Comparison of ENCODE assay signal across 16 cellular contexts in genomic region chr5:78251663-78252284, GRCh38. TPM values are rescaled to one million over a fixed set of nuclear protein-coding genes. Genes with fewer than 3 reads are reported as not detected.
DNase-seq lines count a peak whose midpoint lies in the region; ATAC-seq and TF ChIP-seq lines count a peak whose summit lies in the region.
"Had no signal": no experiment of that assay in that cellular context is flagged by ENCODE, and none has a peak within 500 bp of the region (broad histone marks: within the 10 kb centered on the region; RNA-seq: fewer than 3 reads in every experiment).

No MANE protein-coding gene starts in this region.

- no peaks in the 10 kb centered on the region; the same call in 1 of the 2 replicates for H3K9me2 ChIP-seq in GM23338 (ENCODE audit: insufficient read depth)

- H3K79me2 ChIP-seq in GM23338 (replicated peaks; ENCODE audit: insufficient read depth), result peaks cover 8% of the 10 kb centered on the region

- no peaks in the 10 kb centered on the region for H3K4me1 Mint-ChIP-seq in GM23338
- no peaks in the 10 kb centered on the region for H3K4me1 Mint-ChIP-seq in WTC11
- H3K4me1 Mint-ChIP-seq in endodermal cell, result peaks cover 9% of the 10 kb centered on the region
- H3K4me1 Mint-ChIP-seq in CD8-positive, alpha-beta T cell (ENCODE audit: low read depth), result peaks cover 28% of the 10 kb centered on the region

- no peak overlapping the region for H3K9ac ChIP-seq in endodermal cell (ENCODE audit: extremely low read depth, low read length, poor library complexity, severe bottlenecking)

- no peak overlapping the region for H3K27ac ChIP-seq in GM23338 (ENCODE audit: low read depth)
- H3K27ac ChIP-seq in endodermal cell (ENCODE audit: low read depth, low read length), result no peak overlapping the region
- H3K27ac ChIP-seq in upper lobe of right lung, result no peak overlapping the region
- no peak overlapping the region for H3K27ac ChIP-seq in CD8-positive, alpha-beta T cell (ENCODE audit: low read depth, low read length)

- POLR2A ChIA-PET in WTC11 (lab: Charles Lee), result no interaction called here
- POLR2A ChIA-PET in CD8-positive, alpha-beta T cell (lab: Charles Lee), result no interaction called here

- CTCF ChIA-PET in WTC11 (lab: Charles Lee), result no interaction called here
- CTCF ChIA-PET in CD8-positive, alpha-beta T cell (lab: Charles Lee), result no interaction called here

- H3F3A ChIP-seq in GM23338 (replicated peaks; ENCODE audit: low read depth), result no peaks in the 10 kb centered on the region

- WGBS in endodermal cell (ENCODE audit: insufficient coverage in 1 of 2, insufficient read length in 1 of 2), 2 experiments, result 84 to 85% methylated on average over 4 to 7 of the region's 7 CpGs

- no peak overlapping the region for H2AFZ ChIP-seq in GM23338

- no peaks in the 10 kb centered on the region for H3K27me3 ChIP-seq in GM23338 (ENCODE audit: insufficient read depth)
- no peaks in the 10 kb centered on the region for H3K27me3 ChIP-seq in endodermal cell (ENCODE audit: control insufficient read depth, insufficient read depth, low read length, poor library complexity, severe bottlenecking)
- H3K27me3 ChIP-seq in upper lobe of right lung, result no peaks in the 10 kb centered on the region
- H3K27me3 ChIP-seq in CD8-positive, alpha-beta T cell (ENCODE audit: insufficient read depth, low read length), result no peaks in the 10 kb centered on the region
- H3K27me3 ChIP-seq: BE2C had no signal

- H3K4me3 ChIP-seq in GM23338 (no peak overlapping the region), endodermal cell (ENCODE audit: low read length) (no peak overlapping the region), upper lobe of right lung (no peak overlapping the region)
- no peak overlapping the region for H3K4me3 ChIP-seq in CD8-positive, alpha-beta T cell (ENCODE audit: low read depth, low read length)

- H3K36me3 Mint-ChIP-seq in GM23338 (ENCODE audit: low read depth), result peaks cover 10% of the 10 kb centered on the region
- H3K36me3 Mint-ChIP-seq in WTC11, result peaks cover 9% of the 10 kb centered on the region
- peaks cover 29% of the 10 kb centered on the region for H3K36me3 Mint-ChIP-seq in endodermal cell (ENCODE audit: low read depth)
- peaks cover 45% of the 10 kb centered on the region for H3K36me3 Mint-ChIP-seq in CD8-positive, alpha-beta T cell

- H4K20me1 ChIP-seq in GM23338 (replicated peaks; ENCODE audit: insufficient read depth), result peaks cover 4% of the 10 kb centered on the region

- intact Hi-C loops in upper lobe of right lung (cut with DNase I) (no loop called here), sciatic nerve (cut with DNase I) (no loop called here)
- intact Hi-C loops in CD8-positive, alpha-beta T cell (cut with DNase I, micrococcal nuclease), result no loop called here

- H3K27ac Mint-ChIP-seq in GM23338 (peak overlapping the region; percentile 48), WTC11 (no peak overlapping the region), endodermal cell (peak overlapping the region; percentile 61)
- H3K27ac Mint-ChIP-seq in CD8-positive, alpha-beta T cell, result no peak overlapping the region
- H3K27ac Mint-ChIP-seq: CD4-positive, CD25-positive, alpha-beta regulatory T cell; IgD-negative memory B cell had no signal

- no peak; the same call in 1 of the 3 replicates for ATAC-seq in GM23338
- ATAC-seq in WTC11, result no peak; the same call in 1 of the 2 replicates
- peak; percentile 59 for ATAC-seq in upper lobe of right lung
- ATAC-seq in sciatic nerve, result no peak
- ATAC-seq in CD8-positive, alpha-beta T cell, result no peak
- ATAC-seq: HCT116 had no signal

- H3K9me3 ChIP-seq in endodermal cell (ENCODE audit: control insufficient read depth, low read length) (peaks cover 13% of the 10 kb centered on the region), upper lobe of right lung (no peaks in the 10 kb centered on the region)
- no peaks in the 10 kb centered on the region for H3K9me3 ChIP-seq in CD8-positive, alpha-beta T cell (ENCODE audit: low read length)
- H3K9me3 ChIP-seq: BE2C had no signal

- H3K9me3 Mint-ChIP-seq in GM23338 (no peaks in the 10 kb centered on the region), WTC11 (peaks cover 6% of the 10 kb centered on the region; the same call in 1 of the 2 replicates), endodermal cell (no peaks in the 10 kb centered on the region)
- peaks cover 6% of the 10 kb centered on the region for H3K9me3 Mint-ChIP-seq in CD8-positive, alpha-beta T cell

- TF ChIP-seq CTCF in GM23338 (conservative IDR thresholded peaks at IDR 0.05; ENCODE audit: low read depth in 2 of 2) (no peak), WTC11 (IDR thresholded peaks at IDR 0.05) (no peak), endodermal cell (conservative IDR thresholded peaks at IDR 0.05) (peak; percentile 29), upper lobe of right lung (IDR thresholded peaks at IDR 0.05) (no peak)
- TF ChIP-seq CTCF in CD8-positive, alpha-beta T cell (IDR thresholded peaks at IDR 0.05), result no peak

- H3K27me3 Mint-ChIP-seq in GM23338 (ENCODE audit: insufficient read depth, low read depth, poor library complexity) (peaks cover 3% of the 10 kb centered on the region), WTC11 (ENCODE audit: low read depth) (no peaks in the 10 kb centered on the region), endodermal cell (ENCODE audit: insufficient read depth) (no peaks in the 10 kb centered on the region)
- no peaks in the 10 kb centered on the region for H3K27me3 Mint-ChIP-seq in CD8-positive, alpha-beta T cell (ENCODE audit: low read depth)
- H3K27me3 Mint-ChIP-seq: CD4-positive, CD25-positive, alpha-beta regulatory T cell; IgD-negative memory B cell had no signal

- no peak overlapping the region for H3K4me3 Mint-ChIP-seq in GM23338
- no peak overlapping the region for H3K4me3 Mint-ChIP-seq in WTC11
- no peak overlapping the region for H3K4me3 Mint-ChIP-seq in endodermal cell
- no peak overlapping the region for H3K4me3 Mint-ChIP-seq in CD8-positive, alpha-beta T cell
- H3K4me3 Mint-ChIP-seq: CD4-positive, CD25-positive, alpha-beta regulatory T cell; IgD-negative memory B cell had no signal

- H3K36me3 ChIP-seq in GM23338 (ENCODE audit: insufficient read depth) (no peaks in the 10 kb centered on the region), endodermal cell (ENCODE audit: control insufficient read depth, insufficient read depth, low read length) (peaks cover 21% of the 10 kb centered on the region), upper lobe of right lung (no peaks in the 10 kb centered on the region)
- no peaks in the 10 kb centered on the region for H3K36me3 ChIP-seq in CD8-positive, alpha-beta T cell (ENCODE audit: insufficient read depth, low read length)

- H3K4me1 ChIP-seq in GM23338 (ENCODE audit: insufficient read depth) (no peaks in the 10 kb centered on the region), endodermal cell (ENCODE audit: control insufficient read depth, insufficient read depth, low read length) (no peaks in the 10 kb centered on the region), upper lobe of right lung (no peaks in the 10 kb centered on the region)
- no peaks in the 10 kb centered on the region for H3K4me1 ChIP-seq in CD8-positive, alpha-beta T cell (ENCODE audit: insufficient read depth, low read length)
- H3K4me1 ChIP-seq: BE2C had no signal

- no peak overlapping the region for H3K4me2 ChIP-seq in GM23338

- DNase-seq in GM23338 (ENCODE audit: low spot score) (no peak), WTC11 (ENCODE audit: low spot score) (no peak), endodermal cell (peak; percentile 50), upper lobe of right lung (no peak), sciatic nerve (ENCODE audit: low spot score) (no peak)
- DNase-seq in stimulated activated CD4-positive, alpha-beta T cell treated with anti-CD3 and anti-CD28 coated beads, Interleukin-2, amount 100 ng/mL, for 24 hours, result no peak
- DNase-seq in CD8-positive, alpha-beta T cell, result no peak
- DNase-seq: BE2C; C1 segment of cervical spinal cord; Caco-2; CD4-positive, CD25-positive, alpha-beta regulatory T cell; GDM1; GOT3; H7 had no signal

TF ChIP-seq in GM23338, 12 proteins besides CTCF, POLR2A, EP300 and RAD21 (continues in another document):
- no peak for TF ChIP-seq STAT1 (IDR thresholded peaks at IDR 0.05; ENCODE audit: unreplicated experiment)
- TF ChIP-seq ETS1 (IDR thresholded peaks at IDR 0.05), result no peak
- TF ChIP-seq ZNF331 (CRISPR knock-in tag; IDR thresholded peaks at IDR 0.05; ENCODE audit: low read depth), result no peak
- no peak for TF ChIP-seq EZH2 (IDR thresholded peaks at IDR 0.05; ENCODE audit: low read depth, unreplicated experiment)

TF ChIP-seq in WTC11, 78 proteins besides CTCF, POLR2A, EP300 and RAD21:
- TF ChIP-seq ELF4 (CRISPR knock-in tag; IDR thresholded peaks at IDR 0.05; ENCODE audit: low read depth) (no peak), ZNF423 (CRISPR knock-in tag; IDR thresholded peaks at IDR 0.05) (peak; percentile 33)

RNA-seq across cellular contexts. Expression of gene AP3B1, which starts 42.7 kb away (rescaled TPM):
- total RNA-seq in GM23338 (2014; rRNA removed; shearing (Covaris generic)), result 40.7 and 46.3 TPM in 2 replicates
- polyA plus RNA-seq in GM23338 (2016; fragmentation: Nextera tagmentation; extraction: Ambion mirVana), result 32.1 and 33.5 TPM in 2 replicates
- total RNA-seq in WTC11 (2021) (42.8 to 50.3 TPM (median 46.3 TPM) in 3 replicates), endodermal cell (10 to 100 TPM; 53.4 to 74.0 TPM), upper lobe of right lung (32.9 TPM), sciatic nerve (43.7 TPM)
- 47.8 TPM for polyA plus RNA-seq in endodermal cell (2013, experiment 1 of 2)
- 42.0 TPM for polyA plus RNA-seq in endodermal cell (2013, experiment 2 of 2)
- total RNA-seq in CD8-positive, alpha-beta T cell, result 10 to 100 TPM; 24.8 to 25.0 TPM

Comparison
In these comparisons a context has a peak if more than half of its experiments do, and no peak if none do; other contexts are left out.
1. H3K27ac Mint-ChIP-seq: peak in GM23338 (single experiment) and endodermal cell (single experiment); none in WTC11 (single experiment) and CD8-positive, alpha-beta T cell (single experiment).